Comparison of ENCODE assay signal across 17 cellular contexts in the genomic region with DNA sequence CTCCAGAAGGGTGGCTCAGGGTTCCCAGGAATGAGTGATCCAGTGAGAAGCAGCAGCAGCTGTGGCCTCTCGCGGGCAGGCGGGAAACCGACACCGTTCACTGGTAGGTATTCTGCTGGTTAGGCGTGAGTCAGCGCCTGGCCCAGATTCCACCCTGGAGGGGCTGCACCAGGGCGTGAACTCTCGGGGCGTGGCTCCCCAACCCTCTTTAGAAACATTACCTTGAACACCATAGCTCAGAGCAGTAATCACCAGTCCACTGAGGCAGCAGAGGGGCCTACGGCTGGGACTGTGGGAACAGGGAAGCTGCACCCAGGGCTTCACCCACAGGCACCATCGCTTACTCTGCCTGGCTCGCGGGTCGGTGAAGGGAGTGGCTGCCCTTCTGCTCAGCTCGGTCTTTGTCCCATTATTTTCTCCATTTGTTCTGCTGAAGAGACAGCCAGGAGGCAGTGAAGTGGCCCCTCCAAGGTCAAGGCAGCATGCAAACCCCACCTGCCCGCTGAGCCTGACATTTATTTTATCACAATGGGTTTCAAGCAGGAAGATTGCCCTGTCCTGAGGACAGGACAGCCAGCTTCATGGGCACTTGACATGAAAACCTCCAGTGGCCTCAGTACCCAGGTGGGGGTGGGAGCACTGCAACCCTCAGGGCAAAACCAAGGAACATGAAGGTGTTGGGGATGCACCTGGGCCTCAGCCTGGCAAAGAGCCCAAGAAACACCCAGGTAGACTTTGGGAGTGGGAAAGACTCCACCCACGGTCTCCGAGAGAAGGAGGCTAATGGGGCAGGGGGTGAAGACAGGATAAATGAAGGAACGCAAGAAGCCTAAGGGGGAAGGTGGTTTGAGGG. TPM values are rescaled to one million over a fixed set of nuclear protein-coding genes. Genes with fewer than 3 reads are reported as not detected.
DNase-seq lines count a peak whose midpoint lies in the region; FAIRE-seq and TF ChIP-seq lines count a peak whose summit lies in the region.
"Had no signal": no experiment of that assay in that cellular context is flagged by ENCODE, and none has a peak within 500 bp of the region (broad histone marks: within the 10 kb centered on the region; RNA-seq: fewer than 3 reads in every experiment).

No MANE protein-coding gene starts in this region.

- no peak overlapping the region for H2AK5ac ChIP-seq in H9 (ENCODE audit: insufficient read length, low read length)

- H3K56ac ChIP-seq in H9 (ENCODE audit: insufficient read length, low read depth, low read length), result no peak overlapping the region

- H3K27me3 ChIP-seq in H9 (ENCODE audit: insufficient read depth, low read length) (no peaks in the 10 kb centered on the region), suprapubic skin (no peaks in the 10 kb centered on the region)
- H3K27me3 ChIP-seq: cardiac muscle cell had no signal

- H3K79me2 ChIP-seq in H9 (ENCODE audit: insufficient read depth, low read length), result no peaks in the 10 kb centered on the region

- TF ChIP-seq POLR2A in suprapubic skin (IDR thresholded peaks at IDR 0.05) (no peak), GM12892 (IDR thresholded peaks at IDR 0.05; ENCODE audit: low read depth, low read length) (no peak)

- H3K4me3 ChIP-seq in kidney (ENCODE audit: low read length in 2 of 2) (no peak overlapping the region), suprapubic skin (no peak overlapping the region)
- H3K4me3 ChIP-seq: cardiac muscle cell had no signal

- DNase-seq in H9 (no peak), RPMI8226 (peak; percentile 52), kidney (peak; percentile 52), suprapubic skin (ENCODE audit: low spot score in 2 of 2) (peak in 1 of 2 donors; percentile 77), GM12892 (ENCODE audit: insufficient read length) (no peak), amniotic stem cell (lab: John Stamatoyannopoulos, UW) (no peak)
- no peak for DNase-seq in activated CD8-positive, alpha-beta memory T cell treated with anti-CD3 and anti-CD28 coated beads for 24 hours
- DNase-seq: activated naive CD8-positive, alpha-beta T cell treated with anti-CD3 and anti-CD28 coated beads for 36 hours; effector memory CD4-positive, alpha-beta T cell; mesenchymal stem cell; NCI-H1930; NCI-H82; Right ventricle myocardium superior; stimulated activated naive B cell treated with anti-CD40 and anti-IgM and Interleukin-4, amounts not matched to agents 10 μg/mL and 1 μg/mL and 100 μg/mL, for 72 hours had no signal

- H2BK12ac ChIP-seq in H9 (ENCODE audit: insufficient read length, low read depth, low read length), result no peak overlapping the region

- no peak overlapping the region for H4K8ac ChIP-seq in H9 (replicated peaks; ENCODE audit: insufficient read length, low read depth, low read length)

- H3K79me1 ChIP-seq in H9 (ENCODE audit: insufficient read depth, low read depth, low read length, poor library complexity, severe bottlenecking), result no peaks in the 10 kb centered on the region

- H3K4me3 Mint-ChIP-seq in H9, result no peak overlapping the region
- H3K4me3 Mint-ChIP-seq: activated naive CD8-positive, alpha-beta T cell treated with anti-CD3 and anti-CD28 coated beads for 36 hours; stimulated activated naive B cell treated with anti-CD40 and anti-IgM and Interleukin-4, amounts not matched to agents 10 μg/mL and 1 μg/mL and 100 μg/mL, for 72 hours had no signal

- H3T11ph ChIP-seq in H9 (ENCODE audit: low read length), result no peak overlapping the region

- no peak overlapping the region for H4K5ac ChIP-seq in H9 (ENCODE audit: insufficient read length, low read depth, low read length)

- no peaks in the 10 kb centered on the region for H3K36me3 ChIP-seq in kidney (ENCODE audit: control insufficient read depth in 1 of 2, insufficient read depth in 2 of 2, low read length in 2 of 2)
- H3K36me3 ChIP-seq in suprapubic skin, result no peaks in the 10 kb centered on the region
- H3K36me3 ChIP-seq: cardiac muscle cell had no signal

- H3K23ac ChIP-seq in H9 (ENCODE audit: insufficient read length, low read depth, low read length), result no peak overlapping the region

- no peak overlapping the region for H3K18ac ChIP-seq in H9 (ENCODE audit: insufficient read length, low read depth, low read length)

- no peak overlapping the region for H2AFZ ChIP-seq in H9 (ENCODE audit: low read length)

- WGBS in H9 (ENCODE audit: extremely low coverage, insufficient read length, low lambda C conversion rate), result no CpG with 5 or more reads among the region's 20 CpGs
- WGBS in suprapubic skin, result 76% methylated on average over 10 of the region's 20 CpGs

- H3K4me1 ChIP-seq in H9 (ENCODE audit: insufficient read depth, low read length) (no peaks in the 10 kb centered on the region), kidney (ENCODE audit: control insufficient read depth in 1 of 2, insufficient read depth in 1 of 2, low read depth in 1 of 2, low read length in 2 of 2) (no peaks in the 10 kb centered on the region), suprapubic skin (peaks cover 43% of the 10 kb centered on the region)

- H3K9me3 ChIP-seq in H9 (ENCODE audit: control insufficient read depth, low read depth, low read length), result no peaks in the 10 kb centered on the region
- no peaks in the 10 kb centered on the region for H3K9me3 ChIP-seq in kidney (ENCODE audit: control insufficient read depth in 1 of 2, low read length in 2 of 2)
- H3K9me3 ChIP-seq in suprapubic skin, result no peaks in the 10 kb centered on the region

- H2BK120ac ChIP-seq in H9 (ENCODE audit: low read depth, low read length, poor library complexity, severe bottlenecking), result no peak overlapping the region

- no peak for TF ChIP-seq EP300 in suprapubic skin (IDR thresholded peaks at IDR 0.05)

- H3K4me1 Mint-ChIP-seq in H9, result 0 out of 4 replicates have a peak, but pooled peaks cover 0 to 2% of the 10 kb centered on the region in 2 experiments

- no peaks in the 10 kb centered on the region; the same call in none of the 2 replicates for H3K27me3 Mint-ChIP-seq in H9 (ENCODE audit: low read depth)
- H3K27me3 Mint-ChIP-seq: activated naive CD8-positive, alpha-beta T cell treated with anti-CD3 and anti-CD28 coated beads for 36 hours; stimulated activated naive B cell treated with anti-CD40 and anti-IgM and Interleukin-4, amounts not matched to agents 10 μg/mL and 1 μg/mL and 100 μg/mL, for 72 hours had no signal

- H3K14ac ChIP-seq in H9 (ENCODE audit: insufficient read depth, low read length), result no peak overlapping the region; the same call in 1 of the 2 replicates

- peaks cover 0 to 3% of the 10 kb centered on the region in 2 experiments; a peak in 2 of 5 replicates for H3K9me3 Mint-ChIP-seq in H9
- H3K9me3 Mint-ChIP-seq: activated naive CD8-positive, alpha-beta T cell treated with anti-CD3 and anti-CD28 coated beads for 36 hours; stimulated activated naive B cell treated with anti-CD40 and anti-IgM and Interleukin-4, amounts not matched to agents 10 μg/mL and 1 μg/mL and 100 μg/mL, for 72 hours had no signal

- no peak overlapping the region for H2BK5ac ChIP-seq in H9 (ENCODE audit: insufficient read length, low read length)

- FAIRE-seq in kidney (lab: Jason Lieb, UNC), result no peak
- FAIRE-seq in GM12892 (lab: Jason Lieb, UNC), result no peak
- FAIRE-seq: frontal cortex had no signal

- H4K20me1 ChIP-seq in H9 (ENCODE audit: control insufficient read depth, insufficient read depth, insufficient read length), result no peaks in the 10 kb centered on the region

- intact Hi-C loops in kidney (cut with DNase I), result no loop called here

- no peak overlapping the region for H2BK15ac ChIP-seq in H9 (ENCODE audit: low read depth, low read length)

- H3K9ac ChIP-seq in H9 (ENCODE audit: extremely low read depth, insufficient read length, low read length), result no peak overlapping the region
- H3K9ac ChIP-seq in kidney (ENCODE audit: low read length in 2 of 2), result no peak overlapping the region

- no peak overlapping the region for H3K4me2 ChIP-seq in H9 (ENCODE audit: insufficient read depth, insufficient read length, low read length)

- no peaks in the 10 kb centered on the region for H3K23me2 ChIP-seq in H9 (ENCODE audit: insufficient read length, low read depth, low read length, poor library complexity, severe bottlenecking)

- no peak overlapping the region for H3K4ac ChIP-seq in H9 (ENCODE audit: low read depth, low read length)

- peaks cover 0 to 2% (median 0%) of the 10 kb centered on the region in 3 experiments; a peak in 1 of 7 replicates for H3K36me3 Mint-ChIP-seq in H9 (ENCODE audit: insufficient read depth in 1 of 3, low read depth in 3 of 3)
- H3K36me3 Mint-ChIP-seq: activated naive CD8-positive, alpha-beta T cell treated with anti-CD3 and anti-CD28 coated beads for 36 hours; stimulated activated naive B cell treated with anti-CD40 and anti-IgM and Interleukin-4, amounts not matched to agents 10 μg/mL and 1 μg/mL and 100 μg/mL, for 72 hours had no signal

- H4K91ac ChIP-seq in H9 (ENCODE audit: insufficient read length, low read depth, low read length), result no peak overlapping the region

- H3K27ac ChIP-seq in H9 (ENCODE audit: insufficient read length, low read depth, low read length) (no peak overlapping the region), kidney (ENCODE audit: low read depth in 2 of 2, low read length in 2 of 2) (no peak overlapping the region), suprapubic skin (peak overlapping the region; percentile 57)
- H3K27ac ChIP-seq: cardiac muscle cell had no signal

- H2BK20ac ChIP-seq in H9 (ENCODE audit: low read depth, low read length, poor library complexity, severe bottlenecking), result no peak overlapping the region

- peak overlapping the region in 2 of 3 experiments; percentile 36 to 48; a peak in 2 of 7 replicates for H3K27ac Mint-ChIP-seq in H9
- H3K27ac Mint-ChIP-seq: activated naive CD8-positive, alpha-beta T cell treated with anti-CD3 and anti-CD28 coated beads for 36 hours; stimulated activated naive B cell treated with anti-CD40 and anti-IgM and Interleukin-4, amounts not matched to agents 10 μg/mL and 1 μg/mL and 100 μg/mL, for 72 hours had no signal

- no peak for TF ChIP-seq CTCF in H9 (conservative IDR thresholded peaks at IDR 0.05)
- TF ChIP-seq CTCF in kidney (IDR thresholded peaks at IDR 0.05; ENCODE audit: borderline replicate concordance, extremely low read depth, insufficient read depth), result no peak
- no peak for TF ChIP-seq CTCF in suprapubic skin (IDR thresholded peaks at IDR 0.05)

RNA-seq across cellular contexts. Expression of a gene that starts 51.0 kb away (rescaled TPM):
- not detected in 2 replicates for total RNA-seq in H9 (2021)
- 104 TPM for total RNA-seq in kidney
- 9.9 TPM for polyA plus RNA-seq in kidney (ENCODE audit: insufficient read depth, low read depth, low replicate concordance)
- 10 to 100 TPM in 3 of 4 donors, 1 to 10 TPM in 1; 8.1 to 25.1 (median 16.2) TPM for total RNA-seq in suprapubic skin
- polyA plus RNA-seq in GM12892 (2012; ENCODE audit: missing spikeins), result 1.1 TPM
- total RNA-seq: G401 had no signal

Comparison
In these comparisons a context has a peak if more than half of its experiments do, and no peak if none do; other contexts are left out.
1. DNase-seq: peak in RPMI8226 (single experiment) and kidney (single experiment); none in H9 (single experiment), GM12892 (single experiment), activated CD8-positive, alpha-beta memory T cell treated with anti-CD3 and anti-CD28 coated beads for 24 hours (single experiment) and amniotic stem cell (single experiment).